19 cellular contexts compared by ENCODE assay signal in genomic region chr9:128715436-128715750, GRCh38.
"Had no signal": no experiment of that assay in that cellular context is flagged by ENCODE, and none has a peak within 500 bp of the region (broad histone marks: within the 10 kb centered on the region; RNA-seq: fewer than 3 reads in every experiment).

No MANE protein-coding gene starts in this region.

- ATAC-seq: body of pancreas; foreskin keratinocyte; left lung; naive thymus-derived CD8-positive, alpha-beta T cell; upper lobe of right lung had no signal

- H3K9me3 ChIP-seq: body of pancreas, left lung, thyroid gland, upper lobe of right lung had no signal

- H3K9ac ChIP-seq: neural progenitor cell had no signal

- H3K4me2 ChIP-seq: neural progenitor cell had no signal

- H3K27ac ChIP-seq: body of pancreas, cardiac muscle cell, foreskin keratinocyte, left lung, neural progenitor cell, thyroid gland, upper lobe of right lung had no signal

- H2AFZ ChIP-seq: neural progenitor cell had no signal

- H3K4me1 ChIP-seq: body of pancreas, foreskin keratinocyte, left lung, neural progenitor cell, thyroid gland, upper lobe of right lung had no signal

- H3K27me3 ChIP-seq: body of pancreas, cardiac muscle cell, foreskin keratinocyte, left lung, neural progenitor cell, thyroid gland, upper lobe of right lung had no signal

- H3K36me3 ChIP-seq: cardiac muscle cell, neural progenitor cell, thyroid gland, upper lobe of right lung had no signal

- H3K4me3 ChIP-seq: body of pancreas, cardiac muscle cell, left lung, neural progenitor cell, thyroid gland, upper lobe of right lung had no signal

- DNase-seq: activated CD4-positive, alpha-beta memory T cell treated with anti-CD3 and anti-CD28 coated beads for 36 hours; activated CD4-positive, alpha-beta T cell treated with anti-CD3 and anti-CD28 coated beads for 48 hours; activated naive CD4-positive, alpha-beta T cell treated with anti-CD3 and anti-CD28 coated beads, Interleukin-2, amount 50 U/mL, for 16 hours; activated T-cell treated with anti-CD3 and anti-CD28 coated beads, Interleukin-2, amount 50 U/mL, for 48 hours; anterior cingulate cortex; dermis blood vessel endothelial cell; effector CD8-positive, alpha-beta T cell; foreskin keratinocyte; mammary epithelial cell; naive thymus-derived CD8-positive, alpha-beta T cell; retina; stimulated activated CD4-positive, alpha-beta T cell treated with anti-CD3 and anti-CD28 coated beads, Interleukin-4, amount 100 ng/mL, for 24 hours; stimulated activated naive CD4-positive, alpha-beta T cell treated with Interleukin-2 at 50 U/mL for 16 hours; thyroid gland had no signal
